ENCODE assay signal across 1 cellular context in genomic region chr7:100611983-100612729, GRCh38.
TF ChIP-seq lines count a peak whose summit lies in the region.

TSS of gene MOSPD3 (plus strand) at chr7:100612540. CDS start at chr7:100612792, 252 bp downstream.

TF ChIP-seq in liver, 16 proteins besides CTCF, POLR2A, EP300 and RAD21 (continued from another document):
- peak; percentile 69 for TF ChIP-seq REST (IDR thresholded peaks at IDR 0.05)
- TF ChIP-seq YY1 (IDR thresholded peaks at IDR 0.05): peak; percentile 71
- TF ChIP-seq HNF4A (conservative IDR thresholded peaks at IDR 0.05): peak; percentile 3 to 16
- TF ChIP-seq NR2F2 (IDR thresholded peaks at IDR 0.05): peak; percentile 15
- no peak for TF ChIP-seq HNF4G (IDR thresholded peaks at IDR 0.05)
- no peak for TF ChIP-seq EGR1 (IDR thresholded peaks at IDR 0.05; ENCODE audit: low read depth in 2 of 2)
